In the genomic region with DNA sequence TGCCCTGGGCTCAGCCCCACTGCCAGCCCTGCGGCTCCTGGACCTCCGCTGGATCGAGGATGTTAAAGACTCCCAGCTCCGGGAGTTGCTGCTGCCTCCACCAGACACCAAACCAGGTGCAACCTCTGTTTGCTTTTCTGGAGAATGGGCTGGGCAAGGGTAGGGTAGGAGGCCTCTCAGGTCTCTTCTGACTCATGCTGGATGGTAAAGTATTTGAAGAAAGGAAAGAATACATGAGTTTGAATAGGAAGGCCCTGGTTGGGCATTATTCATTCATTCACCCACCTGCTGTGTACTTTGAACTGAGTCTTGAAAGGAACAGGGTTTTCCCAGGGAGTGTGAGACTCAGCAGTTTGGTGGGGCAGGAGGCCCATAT, we compare ENCODE assay signal across 10 cellular contexts. TPM values are rescaled to one million over a fixed set of nuclear protein-coding genes. Genes with fewer than 3 reads are reported as not detected.
A peak's percentile ranks its signal among the peaks of the same experiment; 100 is the strongest.
DNase-seq lines count a peak whose midpoint lies in the region; ATAC-seq, FAIRE-seq and TF ChIP-seq lines count a peak whose summit lies in the region.
"Had no signal": no experiment of that assay in that cellular context is flagged by ENCODE, and none has a peak within 500 bp of the region (broad histone marks: within the 10 kb centered on the region; RNA-seq: fewer than 3 reads in every experiment).

No MANE protein-coding gene starts in this region.

- no peaks in the 10 kb centered on the region for H3K36me3 ChIP-seq in Panc1 (ENCODE audit: control insufficient read depth, insufficient read depth, low read length)
- H3K36me3 ChIP-seq in spleen = peaks cover 0 to 77% (median 4%) of the 10 kb centered on the region in 6 donors

- CTCF ChIA-PET in activated CD8-positive, alpha-beta memory T cell treated with anti-CD3 and anti-CD28 coated beads, Interleukin-2, amount 10 ng/mL, durations not matched to agents 7 days and 5 days (lab: Charles Lee) = interaction anchor here (0.6 to 5.2 kb wide), 33 partner anchors 8 to 1168 kb away, joined by 3 to 68 read pairs (median 4); a partner anchor contains a TSS
- CTCF ChIA-PET in Panc1 (lab: Charles Lee) = interaction anchor here (0.5 to 1.5 kb wide), 4 partner anchors 11 to 485 kb away, joined by 3 to 15 read pairs (median 5); no protein-coding TSS in a partner anchor

- no peak for DNase-seq in activated CD8-positive, alpha-beta memory T cell treated with anti-CD3 and anti-CD28 coated beads, Interleukin-2, amount 10 ng/mL, durations not matched to agents 7 days and 5 days
- no peak for DNase-seq in activated CD8-positive, alpha-beta memory T cell treated with anti-CD3 and anti-CD28 coated beads, Interleukin-2, amount 50 U/mL, for 48 hours
- DNase-seq in Panc1 (ENCODE audit: low read depth, low spot score) (no peak), endothelial cell (ENCODE audit: low spot score) (no peak), spleen (no peak), D721Med (ENCODE audit: insufficient read length, low spot score) (no peak), HTR-8/SVneo (ENCODE audit: insufficient read length, low spot score) (no peak)

- WGBS in spleen, 5 donors = 86 to 100% (median 89%) methylated on average over 1 to 4 of the region's 4 CpGs

- H3K9me3 Mint-ChIP-seq in activated CD8-positive, alpha-beta memory T cell treated with anti-CD3 and anti-CD28 coated beads, Interleukin-2, amount 10 ng/mL, durations not matched to agents 7 days and 5 days (ENCODE audit: low read depth) = no peaks in the 10 kb centered on the region
- no peaks in the 10 kb centered on the region for H3K9me3 Mint-ChIP-seq in endothelial cell (ENCODE audit: unreplicated experiment)

- H3K27ac Mint-ChIP-seq in activated CD8-positive, alpha-beta memory T cell treated with anti-CD3 and anti-CD28 coated beads, Interleukin-2, amount 10 ng/mL, durations not matched to agents 7 days and 5 days = peak overlapping the region; percentile 80
- H3K27ac Mint-ChIP-seq in endothelial cell (ENCODE audit: unreplicated experiment) = peak overlapping the region; percentile 18

- TF ChIP-seq POLR2A in spleen (IDR thresholded peaks at IDR 0.05) = no peak

- no TSS peak for BruUV-seq in Panc1 (replicated peaks; lab: Mats Ljungman, UMichigan)

- no peaks in the 10 kb centered on the region for H3K9me3 ChIP-seq in Panc1 (ENCODE audit: control insufficient read depth, insufficient read depth, low read depth, low read length)
- no peaks in the 10 kb centered on the region for H3K9me3 ChIP-seq in spleen

- H3K27ac ChIP-seq in Panc1 (ENCODE audit: low read length) (peak overlapping the region; percentile 44; the same call in 1 of the 2 replicates), spleen (peak overlapping the region in 6 of 8 donors; percentile 29 to 75 (median 60))
- H3K27ac ChIP-seq: cardiac muscle cell had no signal

- TF ChIP-seq CTCF in Panc1 (IDR thresholded peaks at IDR 0.05) = no peak
- TF ChIP-seq CTCF in endothelial cell (IDR thresholded peaks at IDR 0.05; ENCODE audit: unreplicated experiment) = no peak
- no peak for TF ChIP-seq CTCF in spleen (IDR thresholded peaks at IDR 0.05 in 8 of 11, conservative IDR thresholded peaks at IDR 0.05 in 3 of 11)
- no peak for TF ChIP-seq CTCF in D721Med (IDR thresholded peaks at IDR 0.05; ENCODE audit: insufficient read depth, missing control alignments)

- peaks cover 22% of the 10 kb centered on the region for H3K36me3 Mint-ChIP-seq in activated CD8-positive, alpha-beta memory T cell treated with anti-CD3 and anti-CD28 coated beads, Interleukin-2, amount 10 ng/mL, durations not matched to agents 7 days and 5 days
- H3K36me3 Mint-ChIP-seq in endothelial cell (ENCODE audit: low read depth, unreplicated experiment) = peaks cover 49% of the 10 kb centered on the region

- ATAC-seq in activated CD8-positive, alpha-beta memory T cell treated with anti-CD3 and anti-CD28 coated beads, Interleukin-2, amount 10 ng/mL, durations not matched to agents 7 days and 5 days = no peak
- ATAC-seq in Panc1 (no peak), GM19351 (IDR thresholded peaks at IDR 0.05; ENCODE audit: unreplicated experiment) (no peak)

- peak overlapping the region; percentile 69 for H3K4me3 Mint-ChIP-seq in activated CD8-positive, alpha-beta memory T cell treated with anti-CD3 and anti-CD28 coated beads, Interleukin-2, amount 10 ng/mL, durations not matched to agents 7 days and 5 days
- no peak overlapping the region for H3K4me3 Mint-ChIP-seq in endothelial cell (ENCODE audit: unreplicated experiment)

- H3K27me3 ChIP-seq in Panc1 (ENCODE audit: control insufficient read depth, insufficient read depth, low read length) = no peaks in the 10 kb centered on the region
- H3K27me3 ChIP-seq in spleen (replicated peaks in 1 of 7) = no peaks in the 10 kb centered on the region
- H3K27me3 ChIP-seq: cardiac muscle cell had no signal

- H3K27me3 Mint-ChIP-seq in activated CD8-positive, alpha-beta memory T cell treated with anti-CD3 and anti-CD28 coated beads, Interleukin-2, amount 10 ng/mL, durations not matched to agents 7 days and 5 days = no peaks in the 10 kb centered on the region
- H3K27me3 Mint-ChIP-seq in endothelial cell (ENCODE audit: unreplicated experiment) = peaks cover 15% of the 10 kb centered on the region

- intact Hi-C loops in Panc1 (cut with micrococcal nuclease; ENCODE audit: unreplicated experiment) (no loop called here), spleen (cut with DNase I; ENCODE audit: low total_unique reads) (no loop called here)

- POLR2A ChIA-PET in Panc1 (lab: Charles Lee) = no interaction called here

- H3K4me1 ChIP-seq in Panc1 (ENCODE audit: control insufficient read depth, insufficient read depth, low read length) (peaks cover 10% of the 10 kb centered on the region; the same call in 1 of the 2 replicates), spleen (peaks cover 5 to 30% (median 18%) of the 10 kb centered on the region in 6 donors)

- H3K4me1 Mint-ChIP-seq in activated CD8-positive, alpha-beta memory T cell treated with anti-CD3 and anti-CD28 coated beads, Interleukin-2, amount 10 ng/mL, durations not matched to agents 7 days and 5 days = peaks cover 36% of the 10 kb centered on the region
- peaks cover 16% of the 10 kb centered on the region for H3K4me1 Mint-ChIP-seq in endothelial cell (ENCODE audit: unreplicated experiment)

- H3K4me3 ChIP-seq in Panc1 (ENCODE audit: low read depth in 2 of 2, low read length in 2 of 2) (no peak overlapping the region), spleen (peak overlapping the region in 2 of 8 donors; percentile 13 to 39)
- H3K4me3 ChIP-seq: cardiac muscle cell had no signal

- in situ Hi-C loops in Panc1 (cut with HindIII; ENCODE audit: low pct_unique_long_range_greater_than_20kb, low sequenced_read_pairs) = no loop called here

- FAIRE-seq in D721Med (lab: Jason Lieb, UNC) (no peak), HTR-8/SVneo (lab: Jason Lieb, UNC) (no peak)

RNA-seq across cellular contexts. Expression of a gene that starts 6.5 kb away (rescaled TPM):
- 10 to 100 TPM; 19.5 to 20.5 TPM for total RNA-seq in activated CD8-positive, alpha-beta memory T cell treated with anti-CD3 and anti-CD28 coated beads, Interleukin-2, amount 10 ng/mL, durations not matched to agents 7 days and 5 days
- total RNA-seq in Panc1 (2021; ENCODE audit: unreplicated experiment) = 26.9 TPM
- 31.0 TPM for polyA plus RNA-seq in Panc1 (2012; ENCODE audit: insufficient read length)
- 42.9 TPM for total RNA-seq in endothelial cell (ENCODE audit: unreplicated experiment)
- 10 to 100 TPM; 20.7 to 44.8 (median 29.8) TPM for total RNA-seq in spleen
- 10 to 100 TPM; 22.2 to 26.2 (median 22.5) TPM for polyA plus RNA-seq in spleen

RNA-seq across cellular contexts. Expression of a gene that starts 15.1 kb away (rescaled TPM):
- 10 to 100 TPM; 23.9 to 26.4 TPM for total RNA-seq in activated CD8-positive, alpha-beta memory T cell treated with anti-CD3 and anti-CD28 coated beads, Interleukin-2, amount 10 ng/mL, durations not matched to agents 7 days and 5 days
- 38.7 TPM for total RNA-seq in Panc1 (2021; ENCODE audit: unreplicated experiment)
- polyA plus RNA-seq in Panc1 (2012; ENCODE audit: insufficient read length) = 41.5 TPM
- 23.4 TPM for total RNA-seq in endothelial cell (ENCODE audit: unreplicated experiment)
- 10 to 100 TPM; 10.1 to 24.9 (median 19.8) TPM for total RNA-seq in spleen
- 10 to 100 TPM in 1 of 3 donors, 1 to 10 TPM in 2; 4.8 to 15.0 (median 8.8) TPM for polyA plus RNA-seq in spleen

RNA-seq across cellular contexts. Expression of a gene that starts 19.0 kb away (rescaled TPM):
- 10 to 100 TPM; 26.1 to 29.2 TPM for total RNA-seq in activated CD8-positive, alpha-beta memory T cell treated with anti-CD3 and anti-CD28 coated beads, Interleukin-2, amount 10 ng/mL, durations not matched to agents 7 days and 5 days
- total RNA-seq in Panc1 (2021; ENCODE audit: unreplicated experiment) (52.3 TPM), endothelial cell (ENCODE audit: unreplicated experiment) (117 TPM), spleen (10 to 100 TPM; 12.4 to 21.0 (median 17.8) TPM)
- 67.1 TPM for polyA plus RNA-seq in Panc1 (2012; ENCODE audit: insufficient read length)
- polyA plus RNA-seq in spleen = 10 to 100 TPM in 1 of 3 donors, 1 to 10 TPM in 2; 4.3 to 24.7 (median 5.5) TPM

RNA-seq across cellular contexts. Expression of a gene that starts 42.6 kb away (rescaled TPM):
- total RNA-seq in activated CD8-positive, alpha-beta memory T cell treated with anti-CD3 and anti-CD28 coated beads, Interleukin-2, amount 10 ng/mL, durations not matched to agents 7 days and 5 days = 1 to 10 TPM; 6.6 to 9.7 TPM
- total RNA-seq in Panc1 (2021; ENCODE audit: unreplicated experiment) = 5.4 TPM
- polyA plus RNA-seq in Panc1 (2012; ENCODE audit: insufficient read length) = 8.5 TPM
- total RNA-seq in endothelial cell (ENCODE audit: unreplicated experiment) = 5.3 TPM
- total RNA-seq in spleen = 10 to 100 TPM; 11.0 to 24.5 (median 18.6) TPM
- 10 to 100 TPM in 1 of 3 donors, 1 to 10 TPM in 2; 5.3 to 19.4 (median 6.7) TPM for polyA plus RNA-seq in spleen

RNA-seq across cellular contexts. Expression of a gene that starts 46.0 kb away (rescaled TPM):
- under 1 TPM; 0.35 to 0.47 TPM for total RNA-seq in activated CD8-positive, alpha-beta memory T cell treated with anti-CD3 and anti-CD28 coated beads, Interleukin-2, amount 10 ng/mL, durations not matched to agents 7 days and 5 days
- total RNA-seq in Panc1 (2021; ENCODE audit: unreplicated experiment) = 2.9 TPM
- 7.4 TPM for polyA plus RNA-seq in Panc1 (2012; ENCODE audit: insufficient read length)
- total RNA-seq in endothelial cell (ENCODE audit: unreplicated experiment) = 3.4 TPM
- total RNA-seq in spleen = 1 to 10 TPM in 5 of 7 donors, under 1 TPM in 1, not detected in 1; 0.68 to 3.3 (median 1.4) TPM
- polyA plus RNA-seq in spleen = 1 to 10 TPM in 2 of 3 donors, under 1 TPM in 1; 0.61 to 1.3 (median 1.1) TPM
- total RNA-seq: occipital lobe had no signal
